In genomic region chr7:121305109-121305508, GRCh38 we compare ENCODE assay signal across 2 cellular contexts.
TF ChIP-seq lines count a peak whose summit lies in the region.

No MANE protein-coding gene starts in this region.

TF ChIP-seq in HCT116, 20 proteins besides CTCF, POLR2A, EP300 and RAD21:
- peak; percentile 17; the same call in 1 of the 2 replicates for TF ChIP-seq SP1 (IDR thresholded peaks at IDR 0.05; ENCODE audit: low read depth)
- no peak for TF ChIP-seq EZH2 (IDR thresholded peaks at IDR 0.05)

TF ChIP-seq in K562, 482 proteins besides CTCF, POLR2A, EP300 and RAD21:
- TF ChIP-seq UBTF (IDR thresholded peaks at IDR 0.05; ENCODE audit: borderline replicate concordance in 1 of 2, low read depth in 2 of 2, low read length in 2 of 2) (no peak), POLR2G (IDR thresholded peaks at IDR 0.05; ENCODE audit: low read depth, low read length) (0 out of 2 replicates have a peak, but pooled peaks have one; percentile 28), RBM22 (IDR thresholded peaks at IDR 0.05; ENCODE audit: low read depth, low read length, poor library complexity, severe bottlenecking) (peak; percentile 59), MXD1 (CRISPR knock-in tag; IDR thresholded peaks at IDR 0.05; ENCODE audit: borderline replicate concordance, poor library complexity, severe bottlenecking) (no peak), ELK1 (CRISPR knock-in tag; IDR thresholded peaks at IDR 0.05) (no peak), HMG20A (CRISPR knock-in tag; conservative IDR thresholded peaks at IDR 0.05) (no peak), KHSRP (IDR thresholded peaks at IDR 0.05) (no peak), SNIP1 (IDR thresholded peaks at IDR 0.05; ENCODE audit: low read depth) (no peak), ARID2 (IDR thresholded peaks at IDR 0.05) (no peak), NR3C1 (CRISPR knock-in tag; IDR thresholded peaks at IDR 0.05) (no peak)
TF ChIP-seq in K562: peak in this region for 2.
